In genomic region chr22:31295831-31296230, GRCh38 we compare ENCODE assay signal across 1 cellular context.
TF ChIP-seq lines count a peak whose summit lies in the region.

No MANE protein-coding gene starts in this region.

TF ChIP-seq in HepG2, 621 proteins besides CTCF, POLR2A, EP300 and RAD21 (continued from another document):
- TF ChIP-seq, protein P1, sequence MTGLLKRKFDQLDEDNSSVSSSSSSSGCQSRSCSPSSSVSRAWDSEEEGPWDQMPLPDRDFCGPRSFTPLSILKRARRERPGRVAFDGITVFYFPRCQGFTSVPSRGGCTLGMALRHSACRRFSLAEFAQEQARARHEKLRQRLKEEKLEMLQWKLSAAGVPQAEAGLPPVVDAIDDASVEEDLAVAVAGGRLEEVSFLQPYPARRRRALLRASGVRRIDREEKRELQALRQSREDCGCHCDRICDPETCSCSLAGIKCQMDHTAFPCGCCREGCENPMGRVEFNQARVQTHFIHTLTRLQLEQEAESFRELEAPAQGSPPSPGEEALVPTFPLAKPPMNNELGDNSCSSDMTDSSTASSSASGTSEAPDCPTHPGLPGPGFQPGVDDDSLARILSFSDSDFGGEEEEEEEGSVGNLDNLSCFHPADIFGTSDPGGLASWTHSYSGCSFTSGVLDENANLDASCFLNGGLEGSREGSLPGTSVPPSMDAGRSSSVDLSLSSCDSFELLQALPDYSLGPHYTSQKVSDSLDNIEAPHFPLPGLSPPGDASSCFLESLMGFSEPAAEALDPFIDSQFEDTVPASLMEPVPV (CRISPR knock-in tag; IDR thresholded peaks at IDR 0.05) = no peak
- TF ChIP-seq ZNF777 (CRISPR knock-in tag; IDR thresholded peaks at IDR 0.05) (no peak), ZNF225 (CRISPR knock-in tag; IDR thresholded peaks at IDR 0.05) (no peak), ZNF749 (CRISPR knock-in tag; IDR thresholded peaks at IDR 0.05; ENCODE audit: borderline replicate concordance) (no peak), POGZ (CRISPR knock-in tag; IDR thresholded peaks at IDR 0.05) (no peak), FOXJ3 (CRISPR knock-in tag; IDR thresholded peaks at IDR 0.05; ENCODE audit: borderline replicate concordance) (no peak)
